ENCODE assay signal across 9 cellular contexts in the genomic region with DNA sequence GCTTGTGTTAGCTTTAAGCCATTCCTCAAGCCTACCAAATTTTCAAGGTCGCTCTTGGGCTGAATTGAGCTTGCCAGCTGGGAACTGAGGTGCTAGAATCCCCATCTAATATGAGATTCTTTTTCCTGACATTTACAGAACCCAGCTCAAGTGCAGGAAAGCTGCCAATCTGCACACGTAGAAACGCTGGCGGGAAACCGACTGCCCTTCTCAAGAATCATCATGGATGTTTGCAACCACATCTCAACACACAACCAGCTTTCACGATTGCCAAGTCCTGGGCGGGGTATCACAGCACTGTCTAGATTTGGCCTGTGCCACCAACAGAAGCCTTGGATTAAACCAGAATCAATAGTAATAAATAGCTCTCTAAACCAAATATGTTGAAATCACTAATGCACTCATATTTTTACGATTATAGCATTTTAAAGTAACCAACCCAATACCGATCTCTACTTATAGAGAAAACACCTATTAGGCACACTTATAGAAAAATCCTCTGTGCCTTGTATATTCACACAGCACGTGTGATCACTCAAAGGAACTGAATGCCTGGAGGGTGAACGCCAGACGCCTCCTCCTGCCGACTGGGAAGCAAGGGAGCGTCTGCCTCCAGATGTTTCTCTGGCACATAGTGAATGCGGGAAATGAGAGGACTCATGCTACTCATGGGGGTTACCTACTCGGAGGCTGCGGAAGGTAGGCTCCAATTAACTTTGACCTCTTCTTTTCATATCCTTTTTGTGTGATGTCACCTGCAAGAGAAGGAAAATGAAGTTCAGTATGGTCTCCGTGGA.
DNase-seq lines count a peak whose midpoint lies in the region; ATAC-seq and TF ChIP-seq lines count a peak whose summit lies in the region.
"Had no signal": no experiment of that assay in that cellular context is flagged by ENCODE, and none has a peak within 500 bp of the region (broad histone marks: within the 10 kb centered on the region; RNA-seq: fewer than 3 reads in every experiment).

No MANE protein-coding gene starts in this region.

- in situ Hi-C loops in GM13977 (cut with MboI; ENCODE audit: low pct_unique_long_range_greater_than_20kb, low sequenced_read_pairs, unreplicated experiment) = no loop called here

- peak overlapping the region; percentile 93 to 95 for H3K27ac Mint-ChIP-seq in effector memory CD8-positive, alpha-beta T cell
- peak overlapping the region; percentile 96 for H3K27ac Mint-ChIP-seq in osteocyte (ENCODE audit: unreplicated experiment)
- H3K27ac Mint-ChIP-seq: GM23338 had no signal

- no peak for ATAC-seq in effector memory CD8-positive, alpha-beta T cell (replicated peaks)
- no peak for ATAC-seq in GM21619 (IDR thresholded peaks at IDR 0.05; ENCODE audit: unreplicated experiment)

- H3K36me3 Mint-ChIP-seq in effector memory CD8-positive, alpha-beta T cell (ENCODE audit: insufficient read depth) = peaks cover 9% of the 10 kb centered on the region
- no peaks in the 10 kb centered on the region for H3K36me3 Mint-ChIP-seq in osteocyte (ENCODE audit: unreplicated experiment)

- peaks cover 10 to 16% of the 10 kb centered on the region in 2 donors for H3K4me1 Mint-ChIP-seq in effector memory CD8-positive, alpha-beta T cell (ENCODE audit: low read depth in 2 of 2)
- H3K4me1 Mint-ChIP-seq in osteocyte (ENCODE audit: unreplicated experiment) = peaks cover 48% of the 10 kb centered on the region

- DNase-seq in COR-L47 (lab: John Stamatoyannopoulos, UW) (peak; percentile 29), NCI-H2029 treated with DMSO at 0.1 percent for 48 hours (lab: John Stamatoyannopoulos, UW) (peak; percentile 71), osteocyte (ENCODE audit: extremely low spot score, unreplicated experiment) (peak; percentile 76), GM13977 (ENCODE audit: low spot score) (no peak)
- no peak for DNase-seq in effector memory CD8-positive, alpha-beta T cell
- DNase-seq in stimulated activated CD4-positive, alpha-beta T cell treated with anti-CD3 and anti-CD28 coated beads, Interleukin-4, amount 100 ng/mL, for 24 hours = no peak
- DNase-seq: erythroblast had no signal

- H3K27me3 Mint-ChIP-seq in effector memory CD8-positive, alpha-beta T cell = peaks cover 19 to 25% of the 10 kb centered on the region in 2 donors
- no peaks in the 10 kb centered on the region for H3K27me3 Mint-ChIP-seq in osteocyte (ENCODE audit: unreplicated experiment)

- H3K9me3 Mint-ChIP-seq in effector memory CD8-positive, alpha-beta T cell = no peaks in the 10 kb centered on the region
- H3K9me3 Mint-ChIP-seq in osteocyte (ENCODE audit: unreplicated experiment) = no peaks in the 10 kb centered on the region
- H3K9me3 Mint-ChIP-seq: GM23338 had no signal

- TF ChIP-seq CTCF in osteocyte (IDR thresholded peaks at IDR 0.05) (no peak), GM13977 (IDR thresholded peaks at IDR 0.05; ENCODE audit: extremely low read depth, insufficient read depth, missing control alignments) (no peak)

- peak overlapping the region; percentile 83 to 85 for H3K4me3 Mint-ChIP-seq in effector memory CD8-positive, alpha-beta T cell
- peak overlapping the region; percentile 80 for H3K4me3 Mint-ChIP-seq in osteocyte (ENCODE audit: unreplicated experiment)
- H3K4me3 Mint-ChIP-seq: GM23338 had no signal

Comparison
In these comparisons a context has a peak if more than half of its experiments do, and no peak if none do; other contexts are left out.
1. DNase-seq: peak in COR-L47 (single experiment), NCI-H2029 treated with DMSO at 0.1 percent for 48 hours (single experiment) and osteocyte (single experiment); none in effector memory CD8-positive, alpha-beta T cell (0 of 3), GM13977 (single experiment) and stimulated activated CD4-positive, alpha-beta T cell treated with anti-CD3 and anti-CD28 coated beads, Interleukin-4, amount 100 ng/mL, for 24 hours (single experiment).